15 cellular contexts compared by ENCODE assay signal in the genomic region with DNA sequence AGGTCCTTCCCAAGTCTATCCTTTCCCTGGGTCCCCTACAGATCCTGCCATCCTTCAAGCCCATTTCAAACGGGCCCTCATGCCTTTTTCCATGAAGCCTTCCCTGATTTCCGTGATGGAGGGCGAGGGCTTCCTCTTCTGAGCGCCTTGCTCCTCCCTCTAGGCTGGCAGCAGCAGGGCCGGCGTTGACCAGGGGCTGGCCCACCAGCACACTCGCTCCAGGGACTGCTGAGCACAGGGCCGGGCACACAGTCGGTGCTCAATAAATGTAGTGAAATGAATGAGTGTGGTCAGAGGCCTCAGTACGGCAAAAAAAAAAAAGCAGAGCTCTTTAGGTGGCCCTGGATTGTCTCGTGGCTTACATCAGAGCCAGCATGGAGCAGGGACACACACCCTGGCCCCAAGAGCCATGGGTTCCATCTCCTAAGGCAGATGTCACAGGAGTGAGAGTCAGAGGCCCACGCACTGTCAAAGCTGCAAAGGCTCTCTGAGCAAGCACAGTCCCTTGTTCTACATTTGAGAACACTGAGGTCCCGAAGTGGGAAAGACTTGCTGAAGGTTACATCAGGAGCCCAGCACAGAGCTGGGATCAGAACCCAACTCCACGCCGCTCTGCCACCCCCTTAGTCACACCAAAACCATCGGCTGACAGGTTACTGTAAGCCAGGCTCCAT. TPM values are rescaled to one million over a fixed set of nuclear protein-coding genes. Genes with fewer than 3 reads are reported as not detected.
DNase-seq lines count a peak whose midpoint lies in the region; ATAC-seq and TF ChIP-seq lines count a peak whose summit lies in the region.
"Had no signal": no experiment of that assay in that cellular context is flagged by ENCODE, and none has a peak within 500 bp of the region (broad histone marks: within the 10 kb centered on the region; RNA-seq: fewer than 3 reads in every experiment).

No MANE protein-coding gene starts in this region.

- H3K27me3 ChIP-seq in CD4-positive, CD25-positive, alpha-beta regulatory T cell (ENCODE audit: control insufficient read depth, insufficient read depth, low read length), result no peaks in the 10 kb centered on the region
- no peaks in the 10 kb centered on the region for H3K27me3 ChIP-seq in CD8-positive, alpha-beta memory T cell (ENCODE audit: insufficient read depth, low read length, poor library complexity, severe bottlenecking)
- no peaks in the 10 kb centered on the region for H3K27me3 ChIP-seq in mononuclear cell (ENCODE audit: insufficient read depth, low read length)
- no peaks in the 10 kb centered on the region for H3K27me3 ChIP-seq in vagina
- no peaks in the 10 kb centered on the region for H3K27me3 ChIP-seq in testis
- H3K27me3 ChIP-seq: BE2C, pancreas had no signal

- peak overlapping the region; percentile 94 to 97 (median 96) for H3K4me3 Mint-ChIP-seq in CD4-positive, CD25-positive, alpha-beta regulatory T cell
- H3K4me3 Mint-ChIP-seq in CD8-positive, alpha-beta memory T cell, result peak overlapping the region; percentile 88 to 97 (median 96)
- peak overlapping the region; percentile 90 for H3K4me3 Mint-ChIP-seq in activated naive CD4-positive, alpha-beta T cell treated with anti-CD3 and anti-CD28 coated beads, Interleukin-2, amount 50 U/mL, for 24 hours

- no peak for DNase-seq in CD4-positive, CD25-positive, alpha-beta regulatory T cell
- no peak for DNase-seq in CD8-positive, alpha-beta memory T cell
- no peak for DNase-seq in vagina (ENCODE audit: extremely low spot score in 2 of 2)
- DNase-seq in 8988T, result no peak
- no peak for DNase-seq in testis
- DNase-seq: activated CD4-positive, CD25-positive, alpha-beta regulatory T cell treated with anti-CD3 and anti-CD28 coated beads, Interleukin-2, amount 50 U/mL, for 72 hours; BE2C; DMS79; hippocampal formation; NCI-H1436 treated with DMSO at 0.1 percent for 48 hours; NCI-H2227 treated with DMSO at 0.1 percent for 48 hours had no signal

- TF ChIP-seq CTCF in vagina (IDR thresholded peaks at IDR 0.05), result no peak
- TF ChIP-seq CTCF in testis (IDR thresholded peaks at IDR 0.05), result no peak

- H3K36me3 Mint-ChIP-seq in CD4-positive, CD25-positive, alpha-beta regulatory T cell, result peaks cover 26% of the 10 kb centered on the region
- H3K36me3 Mint-ChIP-seq in CD8-positive, alpha-beta memory T cell, result peaks cover 9 to 82% (median 11%) of the 10 kb centered on the region in 3 donors
- H3K36me3 Mint-ChIP-seq in activated naive CD4-positive, alpha-beta T cell treated with anti-CD3 and anti-CD28 coated beads, Interleukin-2, amount 50 U/mL, for 24 hours, result peaks cover 3% of the 10 kb centered on the region

- TF ChIP-seq POLR2A in vagina (IDR thresholded peaks at IDR 0.05) (no peak), testis (IDR thresholded peaks at IDR 0.05) (no peak)

- intact Hi-C loops in vagina (cut with DNase I) (no loop called here), testis (cut with DNase I; ENCODE audit: low total_unique reads) (no loop called here)

- peak overlapping the region; percentile 93 to 100 (median 99) for H3K27ac Mint-ChIP-seq in CD4-positive, CD25-positive, alpha-beta regulatory T cell
- H3K27ac Mint-ChIP-seq in CD8-positive, alpha-beta memory T cell, result peak overlapping the region; percentile 96 to 100 (median 98)
- peak overlapping the region; percentile 93 for H3K27ac Mint-ChIP-seq in activated naive CD4-positive, alpha-beta T cell treated with anti-CD3 and anti-CD28 coated beads, Interleukin-2, amount 50 U/mL, for 24 hours

- peak overlapping the region; percentile 90 for H3K27ac ChIP-seq in CD4-positive, CD25-positive, alpha-beta regulatory T cell (ENCODE audit: insufficient read depth, low read length, poor library complexity, severe bottlenecking)
- peak overlapping the region; percentile 40 for H3K27ac ChIP-seq in CD8-positive, alpha-beta memory T cell (ENCODE audit: low read depth, low read length)
- H3K27ac ChIP-seq in vagina, result no peak overlapping the region
- no peak overlapping the region for H3K27ac ChIP-seq in testis
- H3K27ac ChIP-seq: pancreas had no signal

- H3K4me1 ChIP-seq in CD4-positive, CD25-positive, alpha-beta regulatory T cell (ENCODE audit: control insufficient read depth, insufficient read depth, low read length, poor library complexity, severe bottlenecking), result peaks cover 89% of the 10 kb centered on the region
- H3K4me1 ChIP-seq in CD8-positive, alpha-beta memory T cell (ENCODE audit: insufficient read depth, low read length), result peaks cover 84% of the 10 kb centered on the region
- peaks cover 21% of the 10 kb centered on the region for H3K4me1 ChIP-seq in mononuclear cell (ENCODE audit: insufficient read depth, low read length)
- peaks cover 18% of the 10 kb centered on the region for H3K4me1 ChIP-seq in vagina
- H3K4me1 ChIP-seq in testis, result no peaks in the 10 kb centered on the region
- H3K4me1 ChIP-seq: BE2C, pancreas had no signal

- H3K9me3 Mint-ChIP-seq in CD4-positive, CD25-positive, alpha-beta regulatory T cell, result peaks cover 0 to 6% (median 2%) of the 10 kb centered on the region in 7 donors
- peaks cover 0 to 3% (median 0%) of the 10 kb centered on the region in 5 donors for H3K9me3 Mint-ChIP-seq in CD8-positive, alpha-beta memory T cell
- H3K9me3 Mint-ChIP-seq in activated naive CD4-positive, alpha-beta T cell treated with anti-CD3 and anti-CD28 coated beads, Interleukin-2, amount 50 U/mL, for 24 hours, result no peaks in the 10 kb centered on the region

- CTCF ChIA-PET in CD8-positive, alpha-beta memory T cell (lab: Charles Lee), result interaction anchor here (1.1 to 8.7 kb wide), 5 partner anchors 17 to 67 kb away, joined by 3 to 124 read pairs (median 9); no protein-coding TSS in a partner anchor

- H3K36me3 ChIP-seq in CD4-positive, CD25-positive, alpha-beta regulatory T cell (ENCODE audit: control insufficient read depth, insufficient read depth, low read length), result peaks cover 29% of the 10 kb centered on the region
- peaks cover 34% of the 10 kb centered on the region for H3K36me3 ChIP-seq in CD8-positive, alpha-beta memory T cell (ENCODE audit: insufficient read depth, low read length)
- H3K36me3 ChIP-seq in vagina (no peaks in the 10 kb centered on the region), testis (ENCODE audit: low read depth, missing control alignments) (no peaks in the 10 kb centered on the region)
- H3K36me3 ChIP-seq: BE2C, pancreas had no signal

- H3K4me3 ChIP-seq in CD4-positive, CD25-positive, alpha-beta regulatory T cell (ENCODE audit: low read depth, low read length), result peak overlapping the region; percentile 92
- H3K4me3 ChIP-seq in CD8-positive, alpha-beta memory T cell (ENCODE audit: low read length), result peak overlapping the region; percentile 86
- H3K4me3 ChIP-seq in mononuclear cell (ENCODE audit: low read length) (peak overlapping the region; percentile 57), vagina (no peak overlapping the region), testis (no peak overlapping the region)
- H3K4me3 ChIP-seq: mucosa of descending colon, pancreas had no signal

- H3K9me3 ChIP-seq in CD4-positive, CD25-positive, alpha-beta regulatory T cell (ENCODE audit: control insufficient read depth in 2 of 2, low read length in 2 of 2), result no peaks in the 10 kb centered on the region
- H3K9me3 ChIP-seq in CD8-positive, alpha-beta memory T cell (ENCODE audit: low read length), result no peaks in the 10 kb centered on the region
- H3K9me3 ChIP-seq in mononuclear cell (ENCODE audit: low read depth, low read length) (no peaks in the 10 kb centered on the region), vagina (no peaks in the 10 kb centered on the region), testis (no peaks in the 10 kb centered on the region)
- H3K9me3 ChIP-seq: BE2C, mucosa of descending colon, pancreas had no signal

- no peak for ATAC-seq in CD4-positive, CD25-positive, alpha-beta regulatory T cell (ENCODE audit: low read depth in 2 of 2)
- ATAC-seq: pancreas had no signal

- H3K27me3 Mint-ChIP-seq in CD4-positive, CD25-positive, alpha-beta regulatory T cell, result peaks cover 10% of the 10 kb centered on the region
- peaks cover 0 to 4% of the 10 kb centered on the region in 2 donors for H3K27me3 Mint-ChIP-seq in CD8-positive, alpha-beta memory T cell
- no peaks in the 10 kb centered on the region for H3K27me3 Mint-ChIP-seq in activated naive CD4-positive, alpha-beta T cell treated with anti-CD3 and anti-CD28 coated beads, Interleukin-2, amount 50 U/mL, for 24 hours

- WGBS in testis, 2 donors, result 88 to 96% methylated on average over 12 to 16 of the region's 16 CpGs

- H3K4me1 Mint-ChIP-seq in CD4-positive, CD25-positive, alpha-beta regulatory T cell, result peaks cover 0 to 86% (median 52%) of the 10 kb centered on the region in 4 donors
- peaks cover 65 to 83% (median 66%) of the 10 kb centered on the region in 3 donors for H3K4me1 Mint-ChIP-seq in CD8-positive, alpha-beta memory T cell
- H3K4me1 Mint-ChIP-seq in activated naive CD4-positive, alpha-beta T cell treated with anti-CD3 and anti-CD28 coated beads, Interleukin-2, amount 50 U/mL, for 24 hours, result peaks cover 80% of the 10 kb centered on the region

- POLR2A ChIA-PET in CD8-positive, alpha-beta memory T cell (lab: Charles Lee), result interaction anchor here (0.6 to 5.4 kb wide), 4 partner anchors 16 to 198 kb away, joined by 3 to 48 read pairs (median 22); no protein-coding TSS in a partner anchor

RNA-seq across cellular contexts. Expression of a gene that starts 3.1 kb away (rescaled TPM):
- 197 TPM for total RNA-seq in CD4-positive, CD25-positive, alpha-beta regulatory T cell
- polyA plus RNA-seq in CD4-positive, CD25-positive, alpha-beta regulatory T cell, result 100 to 1,000 TPM; 160 to 189 (median 163) TPM
- 100 to 1,000 TPM; 238 to 243 TPM for total RNA-seq in CD8-positive, alpha-beta memory T cell
- 459 TPM for polyA plus RNA-seq in CD8-positive, alpha-beta memory T cell
- total RNA-seq in mononuclear cell (26.9 TPM), vagina (3.7 TPM), testis (1 to 10 TPM in 1 of 2 donors, under 1 TPM in 1; 0.74 to 1.5 TPM)
- polyA plus RNA-seq in testis (ENCODE audit: insufficient read depth, low read depth, low replicate concordance), result 2.9 TPM

RNA-seq across cellular contexts. Expression of a gene that starts 37.1 kb away (rescaled TPM):
- 1.5 TPM for total RNA-seq in CD4-positive, CD25-positive, alpha-beta regulatory T cell
- polyA plus RNA-seq in CD4-positive, CD25-positive, alpha-beta regulatory T cell, result under 1 TPM; 0.10 to 0.18 (median 0.14) TPM
- total RNA-seq in CD8-positive, alpha-beta memory T cell, result under 1 TPM; 0.42 to 0.68 TPM
- 0.16 TPM for polyA plus RNA-seq in CD8-positive, alpha-beta memory T cell
- total RNA-seq in mononuclear cell (under 0.01 TPM), vagina (not detected), testis (1 to 10 TPM; 1.5 to 3.4 TPM)
- 4.0 TPM for polyA plus RNA-seq in testis (ENCODE audit: insufficient read depth, low read depth, low replicate concordance)

RNA-seq across cellular contexts. Expression of a gene that starts 41.4 kb away (rescaled TPM):
- 13.6 TPM for total RNA-seq in CD4-positive, CD25-positive, alpha-beta regulatory T cell
- polyA plus RNA-seq in CD4-positive, CD25-positive, alpha-beta regulatory T cell, result 1 to 10 TPM; 1.6 to 2.4 (median 2.1) TPM
- 1 to 10 TPM; 3.6 to 4.3 TPM for total RNA-seq in CD8-positive, alpha-beta memory T cell
- 1.8 TPM for polyA plus RNA-seq in CD8-positive, alpha-beta memory T cell
- total RNA-seq in mononuclear cell (1.4 TPM), vagina (4.9 TPM), testis (10 to 100 TPM; 12.6 to 14.8 TPM)
- 15.0 TPM for polyA plus RNA-seq in testis (ENCODE audit: insufficient read depth, low read depth, low replicate concordance)

Comparison
In these comparisons a context has a peak if more than half of its experiments do, and no peak if none do; other contexts are left out.
1. H3K27ac ChIP-seq: peak in CD4-positive, CD25-positive, alpha-beta regulatory T cell (single experiment) and CD8-positive, alpha-beta memory T cell (single experiment); none in vagina (single experiment) and testis (0 of 2).
2. H3K4me3 ChIP-seq: peak in CD4-positive, CD25-positive, alpha-beta regulatory T cell (single experiment), CD8-positive, alpha-beta memory T cell (single experiment) and mononuclear cell (single experiment); none in vagina (0 of 2) and testis (0 of 2).
3. Peak in every context shown above with its lines, with median percentiles within 50 percentile points of each other: H3K27ac Mint-ChIP-seq and H3K4me3 Mint-ChIP-seq.